Comparison of ENCODE assay signal across 1 cellular context in genomic region chr17:80035937-80036714, GRCh38.
TF ChIP-seq lines count a peak whose summit lies in the region.

Gene CCDC40, plus strand, starts transcription at chr17:80036642. Its CDS starts 21 bp downstream, at chr17:80036663.

TF ChIP-seq in HEK293, 187 proteins besides CTCF, POLR2A, EP300 and RAD21 (continued from another document):
- peak; percentile 89; the same call in 1 of the 2 replicates for TF ChIP-seq PRDM10 (tag by site-specific recombination; IDR thresholded peaks at IDR 0.05)
- TF ChIP-seq SP3 (tag by site-specific recombination; IDR thresholded peaks at IDR 0.05) = peak; percentile 68
- peak; percentile 69 for TF ChIP-seq ZBTB8A (tag by site-specific recombination; IDR thresholded peaks at IDR 0.05)
